8 cellular contexts compared by ENCODE assay signal in genomic region chr6:106979435-106979884, GRCh38. TPM values are rescaled to one million over a fixed set of nuclear protein-coding genes. Genes with fewer than 3 reads are reported as not detected.
A peak's percentile ranks its signal among the peaks of the same experiment; 100 is the strongest.
DNase-seq lines count a peak whose midpoint lies in the region; TF ChIP-seq lines count a peak whose summit lies in the region.

No MANE protein-coding gene starts in this region.

- H3K9ac ChIP-seq in Loucy (ENCODE audit: low read depth, low read length, poor library complexity, severe bottlenecking) = no peak overlapping the region

- H3K4me3 ChIP-seq in Loucy (ENCODE audit: low read length, poor library complexity, severe bottlenecking) = no peak overlapping the region
- H3K4me3 ChIP-seq in SJSA1 = no peak overlapping the region
- no peak overlapping the region for H3K4me3 ChIP-seq in tibial artery

- H3K36me3 Mint-ChIP-seq in osteocyte (ENCODE audit: unreplicated experiment) = no peaks in the 10 kb centered on the region

- H3K9me3 ChIP-seq in Loucy (ENCODE audit: insufficient read depth, low read depth, low read length) (no peaks in the 10 kb centered on the region), SJSA1 (replicated peaks) (0 out of 2 replicates have a peak, but pooled peaks cover 2% of the 10 kb centered on the region), tibial artery (no peaks in the 10 kb centered on the region)

- peak overlapping the region; percentile 36 for H3K4me2 ChIP-seq in Loucy (ENCODE audit: low read depth, low read length, poor library complexity, severe bottlenecking)

- H3K27ac Mint-ChIP-seq in osteocyte (ENCODE audit: unreplicated experiment) = no peak overlapping the region

- no peaks in the 10 kb centered on the region for H3K9me3 Mint-ChIP-seq in osteocyte (ENCODE audit: unreplicated experiment)

- no peaks in the 10 kb centered on the region for H3K36me3 ChIP-seq in Loucy (ENCODE audit: insufficient read depth, low read length)
- peaks cover 3% of the 10 kb centered on the region; the same call in 1 of the 2 replicates for H3K36me3 ChIP-seq in SJSA1
- no peaks in the 10 kb centered on the region for H3K36me3 ChIP-seq in tibial artery

- peak overlapping the region; percentile 94 for H2AFZ ChIP-seq in Loucy (ENCODE audit: low read length)

- H4K20me1 ChIP-seq in Loucy (ENCODE audit: insufficient read depth, low read length, poor library complexity, severe bottlenecking) = no peaks in the 10 kb centered on the region

- intact Hi-C loops in tibial artery (cut with DNase I; ENCODE audit: low total_unique reads) = loop anchor here (5.0 to 10.0 kb wide), 2 partner anchors 367 to 535 kb away; no protein-coding TSS in a partner anchor

- DNase-seq in SIG-M5 treated with dmso at 0.1 percent for 504 hours (lab: John Stamatoyannopoulos, UW; ENCODE audit: unreplicated experiment) (peak; percentile 55), SIG-M5 (lab: John Stamatoyannopoulos, UW) (no peak), SJSA1 (ENCODE audit: low read depth in 1 of 2, low spot score in 2 of 2) (peak; percentile 57 to 82), activated gamma-delta T cell treated with Interleukin-2 at 50 U/mL for 16 hours (peak; percentile 73), glomerular endothelial cell (ENCODE audit: extremely low read depth, low read depth, low spot score) (peak; percentile 39), osteocyte (ENCODE audit: extremely low spot score, unreplicated experiment) (peak; percentile 95), tibial artery (peak; percentile 79 to 85)

- H3K9me2 ChIP-seq in Loucy (replicated peaks; ENCODE audit: low read depth, low read length) = no peaks in the 10 kb centered on the region

- no peaks in the 10 kb centered on the region for H3F3A ChIP-seq in Loucy (ENCODE audit: low read depth)

- H3K4me1 Mint-ChIP-seq in osteocyte (ENCODE audit: unreplicated experiment) = no peaks in the 10 kb centered on the region

- TF ChIP-seq CTCF in Loucy (conservative IDR thresholded peaks at IDR 0.05; ENCODE audit: low read length) (peak; percentile 97), osteocyte (IDR thresholded peaks at IDR 0.05) (peak; percentile 97), tibial artery (IDR thresholded peaks at IDR 0.05) (peak; percentile 81 to 90)

- peaks cover 47% of the 10 kb centered on the region for H3K27me3 Mint-ChIP-seq in osteocyte (ENCODE audit: unreplicated experiment)

- H3K79me2 ChIP-seq in Loucy (ENCODE audit: insufficient read depth, low read length) = no peaks in the 10 kb centered on the region

- H3K27ac ChIP-seq in SJSA1 (no peak overlapping the region), tibial artery (no peak overlapping the region)

- no peaks in the 10 kb centered on the region for H3K4me1 ChIP-seq in Loucy (ENCODE audit: insufficient read depth, low read length, poor library complexity, severe bottlenecking)
- peaks cover under 1% of the 10 kb centered on the region for H3K4me1 ChIP-seq in SJSA1 (replicated peaks)
- H3K4me1 ChIP-seq in tibial artery = peaks cover 0 to 11% (median 8%) of the 10 kb centered on the region in 4 donors

- H3K4me3 Mint-ChIP-seq in osteocyte (ENCODE audit: unreplicated experiment) = no peak overlapping the region

- H3K27me3 ChIP-seq in Loucy (ENCODE audit: insufficient read depth, low read length, poor library complexity, severe bottlenecking) (no peaks in the 10 kb centered on the region), SJSA1 (replicated peaks) (no peaks in the 10 kb centered on the region; the same call in 1 of the 2 replicates), tibial artery (peaks cover 0 to 79% of the 10 kb centered on the region in 2 donors)

RNA-seq across cellular contexts. Expression of gene CD24, which starts 4.9 kb away (rescaled TPM):
- total RNA-seq in SJSA1 (2014; rRNA removed; shearing (Covaris generic)) = 299 and 431 TPM in 2 replicates
- 6.4 and 38.0 TPM in 2 replicates for total RNA-seq in glomerular endothelial cell
- 0.30 and 0.42 TPM in 2 replicates for total RNA-seq in osteocyte

RNA-seq across cellular contexts. Expression of gene MTRES1, which starts 48.5 kb away (rescaled TPM):
- total RNA-seq in SJSA1 (2014; rRNA removed; shearing (Covaris generic)) = 20.4 and 22.0 TPM in 2 replicates
- total RNA-seq in glomerular endothelial cell (15.1 and 17.6 TPM in 2 replicates), osteocyte (19.1 and 19.7 TPM in 2 replicates)
